29 cellular contexts compared by ENCODE assay signal in the genomic region with DNA sequence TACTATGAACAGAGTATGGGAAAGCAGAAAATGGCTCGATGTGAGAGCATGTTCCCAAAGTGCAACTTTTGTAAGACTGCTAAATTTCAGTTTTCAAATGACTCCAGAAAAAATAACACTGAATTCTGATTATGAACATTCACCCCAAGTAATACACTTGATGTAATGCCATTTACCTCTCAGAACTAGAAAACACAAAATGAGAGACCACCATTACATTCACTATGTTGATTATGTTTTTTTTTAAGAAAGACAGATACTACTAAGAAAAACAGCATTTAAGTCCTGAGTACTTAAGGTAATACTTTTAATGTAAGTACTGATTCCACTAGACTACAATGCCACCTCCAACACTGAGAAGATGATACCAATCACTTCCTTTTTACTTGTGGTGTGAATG.
"Had no signal": no experiment of that assay in that cellular context is flagged by ENCODE, and none has a peak within 500 bp of the region (broad histone marks: within the 10 kb centered on the region; RNA-seq: fewer than 3 reads in every experiment).

No MANE protein-coding gene starts in this region.

- ATAC-seq: PC-3 had no signal

- H3K9me3 ChIP-seq: Peyer's patch had no signal

- DNase-seq: activated CD4-positive, alpha-beta T cell treated with anti-CD3 and anti-CD28 coated beads for 4 hours; activated CD8-positive, alpha-beta memory T cell treated with anti-CD3 and anti-CD28 coated beads, Interleukin-2, amount 50 U/mL, for 4 hours; activated effector memory CD4-positive, alpha-beta T cell treated with anti-CD3 and anti-CD28 coated beads, Interleukin-2, amount 50 U/mL, for 16 hours; activated naive CD4-positive, alpha-beta T cell; activated naive CD4-positive, alpha-beta T cell treated with anti-CD3 and anti-CD28 coated beads, Interleukin-2, amount 50 U/mL, for 16 hours; activated naive CD8-positive, alpha-beta T cell treated with anti-CD3 and anti-CD28 coated beads for 36 hours; amniotic stem cell; aorta; brain microvascular endothelial cell; central memory CD4-positive, alpha-beta T cell; IMR-90; Karpas-422; KBM-7; NCI-H1105; NCI-H1417 treated with DMSO at 0.1 percent for 48 hours; NCI-H187 treated with DMSO at 0.1 percent for 48 hours; NCI-H2081; NCI-H226; NCI-H446 treated with DMSO at 0.1 percent for 48 hours; NCI-H524; NCI-H69; PC-3; Peyer's patch; RPMI8226; SIG-M5; SW 1271; T-helper 1 cell; T1000; WERI-Rb-1 had no signal

- H3K36me3 ChIP-seq: brain microvascular endothelial cell had no signal

- H3K27ac ChIP-seq: brain microvascular endothelial cell, Peyer's patch had no signal

- H3K9me3 Mint-ChIP-seq: activated naive CD8-positive, alpha-beta T cell treated with anti-CD3 and anti-CD28 coated beads for 36 hours had no signal

- H3K27me3 Mint-ChIP-seq: activated naive CD8-positive, alpha-beta T cell treated with anti-CD3 and anti-CD28 coated beads for 36 hours had no signal

- H3K27me3 ChIP-seq: brain microvascular endothelial cell, Peyer's patch had no signal

- H3K4me1 ChIP-seq: Peyer's patch had no signal

- H3K4me3 Mint-ChIP-seq: activated naive CD8-positive, alpha-beta T cell treated with anti-CD3 and anti-CD28 coated beads for 36 hours had no signal

- H3K4me3 ChIP-seq: Peyer's patch had no signal

- H3K27ac Mint-ChIP-seq: activated naive CD8-positive, alpha-beta T cell treated with anti-CD3 and anti-CD28 coated beads for 36 hours had no signal
